ENCODE assay signal across 8 cellular contexts in genomic region chr1:25799758-25800537, GRCh38. TPM values are rescaled to one million over a fixed set of nuclear protein-coding genes. Genes with fewer than 3 reads are reported as not detected.
A peak's percentile ranks its signal among the peaks of the same experiment; 100 is the strongest.
DNase-seq lines count a peak whose midpoint lies in the region; ATAC-seq and TF ChIP-seq lines count a peak whose summit lies in the region.

SELENON (plus strand) TSS chr1:25800193; CDS start chr1:25800231, 38 bp downstream.

- peak within 1 kb of the TSS; percentile 46; the same call in 1 of the 2 replicates for H2AFZ ChIP-seq in OCI-LY3 (ENCODE audit: low read depth, low read length)
- peak within 1 kb of the TSS; percentile 91 for H2AFZ ChIP-seq in osteoblast (ENCODE audit: low read length)

- H3K27me3 ChIP-seq in OCI-LY3 (ENCODE audit: low read depth, low read length) (no peaks in the 10 kb centered on the region), osteoblast (ENCODE audit: insufficient read depth, low read length) (no peaks in the 10 kb centered on the region)

- peak within 1 kb of the TSS; percentile 69 for H3K9ac ChIP-seq in OCI-LY3 (ENCODE audit: low read length)

- H3K4me1 ChIP-seq in OCI-LY3 (ENCODE audit: low read length) (peaks cover 23% of the 10 kb centered on the region), osteoblast (ENCODE audit: insufficient read depth, low read length) (peaks cover 30% of the 10 kb centered on the region)

- H3K36me3 Mint-ChIP-seq in activated naive CD8-positive, alpha-beta T cell treated with anti-CD3 and anti-CD28 coated beads, Interleukin-2, amount 10 ng/mL, durations not matched to agents 7 days and 5 days, result peaks cover 2% of the 10 kb centered on the region

- H3K4me2 ChIP-seq in OCI-LY3 (ENCODE audit: low read length) (peak within 1 kb of the TSS; percentile 90), osteoblast (ENCODE audit: insufficient read depth, low read length) (peak within 1 kb of the TSS; percentile 82)

- H3K36me3 ChIP-seq in OCI-LY3 (replicated peaks; ENCODE audit: low read depth, low read length), result no peaks in the 10 kb centered on the region
- H3K36me3 ChIP-seq in osteoblast (ENCODE audit: insufficient read depth, low read length), result peaks cover 7% of the 10 kb centered on the region

- H3K27ac ChIP-seq in OCI-LY3 (ENCODE audit: low read length) (no peak within 1 kb of the TSS), osteoblast (ENCODE audit: low read depth, low read length) (peak within 1 kb of the TSS; percentile 23)

- TF ChIP-seq CTCF in OCI-LY3 (IDR thresholded peaks at IDR 0.05; ENCODE audit: low read depth, low read length) (no peak), osteoblast (IDR thresholded peaks at IDR 0.05; ENCODE audit: extremely low read depth, low read depth, low read length) (no peak)

- H3K4me3 ChIP-seq in OCI-LY3 (ENCODE audit: low read length) (peak within 1 kb of the TSS; percentile 83), osteoblast (ENCODE audit: insufficient read depth, low read length) (peak within 1 kb of the TSS; percentile 79)

- no peaks in the 10 kb centered on the region for H4K20me1 ChIP-seq in OCI-LY3 (ENCODE audit: insufficient read depth, low read length)
- H4K20me1 ChIP-seq in osteoblast (ENCODE audit: insufficient read depth, low read length), result peaks cover 7% of the 10 kb centered on the region

- no peaks in the 10 kb centered on the region for H3K79me2 ChIP-seq in OCI-LY3 (ENCODE audit: low read length)
- H3K79me2 ChIP-seq in osteoblast (ENCODE audit: insufficient read depth, low read length), result peaks cover 32% of the 10 kb centered on the region

- peak within 1 kb of the TSS; percentile 43 for H3K27ac Mint-ChIP-seq in activated naive CD8-positive, alpha-beta T cell treated with anti-CD3 and anti-CD28 coated beads, Interleukin-2, amount 10 ng/mL, durations not matched to agents 7 days and 5 days

- peak; percentile 59 for DNase-seq in stimulated activated CD4-positive, alpha-beta T cell treated with anti-CD3 and anti-CD28 coated beads, Interleukin-15, amount 100 ng/mL, for 24 hours
- no peak for DNase-seq in stimulated activated CD4-positive, alpha-beta T cell treated with anti-CD3 and anti-CD28 coated beads, Interleukin-1b, Interleukin-23, amount 100 ng/mL, for 48 hours
- DNase-seq in activated naive CD8-positive, alpha-beta T cell treated with anti-CD3 and anti-CD28 coated beads, Interleukin-2, amount 10 ng/mL, durations not matched to agents 7 days and 5 days, result peak; percentile 61
- DNase-seq in cardiac septum (ENCODE audit: low spot score), result peak; percentile 84
- DNase-seq in osteoblast (ENCODE audit: insufficient read length, low spot score, missing footprints), result peak; percentile 98
- no peak for DNase-seq in NCI-H446 treated with DMSO at 0.1 percent for 48 hours (lab: John Stamatoyannopoulos, UW)

- peak; percentile 41 for ATAC-seq in activated naive CD8-positive, alpha-beta T cell treated with anti-CD3 and anti-CD28 coated beads, Interleukin-2, amount 10 ng/mL, durations not matched to agents 7 days and 5 days (ENCODE audit: low read depth)
- no peak for ATAC-seq in GM19452 (IDR thresholded peaks at IDR 0.05; ENCODE audit: unreplicated experiment)

- H3K27me3 Mint-ChIP-seq in activated naive CD8-positive, alpha-beta T cell treated with anti-CD3 and anti-CD28 coated beads, Interleukin-2, amount 10 ng/mL, durations not matched to agents 7 days and 5 days, result no peaks in the 10 kb centered on the region

- intact Hi-C loops in cardiac septum (cut with DNase I), result loop anchor here (2.0 to 5.0 kb wide), 4 partner anchors 103 to 553 kb away; partner anchors contain the start of genes LDLRAP1, MAN1C1 and RSRP1

- H3K9me3 ChIP-seq in OCI-LY3 (ENCODE audit: insufficient read depth, low read length), result no peaks in the 10 kb centered on the region
- H3K9me3 ChIP-seq in osteoblast (ENCODE audit: low read depth, low read length), result no peaks in the 10 kb centered on the region

- H3K9me3 Mint-ChIP-seq in activated naive CD8-positive, alpha-beta T cell treated with anti-CD3 and anti-CD28 coated beads, Interleukin-2, amount 10 ng/mL, durations not matched to agents 7 days and 5 days, result no peaks in the 10 kb centered on the region

- peaks cover 34% of the 10 kb centered on the region for H3K4me1 Mint-ChIP-seq in activated naive CD8-positive, alpha-beta T cell treated with anti-CD3 and anti-CD28 coated beads, Interleukin-2, amount 10 ng/mL, durations not matched to agents 7 days and 5 days

- POLR2A ChIA-PET in activated naive CD8-positive, alpha-beta T cell treated with anti-CD3 and anti-CD28 coated beads, Interleukin-2, amount 10 ng/mL, durations not matched to agents 7 days and 5 days (lab: Charles Lee), result interaction anchor here (1.7 kb wide), 1 partner anchor 20 kb away, joined by 13 read pairs; the partner anchor contains the start of gene MTFR1L

- peak within 1 kb of the TSS; percentile 84 for H3K4me3 Mint-ChIP-seq in activated naive CD8-positive, alpha-beta T cell treated with anti-CD3 and anti-CD28 coated beads, Interleukin-2, amount 10 ng/mL, durations not matched to agents 7 days and 5 days

RNA-seq across cellular contexts. Expression of gene SELENON, which starts in this region (rescaled TPM):
- total RNA-seq in activated naive CD8-positive, alpha-beta T cell treated with anti-CD3 and anti-CD28 coated beads, Interleukin-2, amount 10 ng/mL, durations not matched to agents 7 days and 5 days, result 10 to 100 TPM; 10.3 to 11.4 TPM
- total RNA-seq in cardiac septum, result 53.0 TPM
- total RNA-seq in osteoblast, result 33.7 and 45.1 TPM in 2 replicates

Comparison
In these comparisons a context has a peak if more than half of its experiments do, and no peak if none do; other contexts are left out.
1. DNase-seq: peak in stimulated activated CD4-positive, alpha-beta T cell treated with anti-CD3 and anti-CD28 coated beads, Interleukin-15, amount 100 ng/mL, for 24 hours (single experiment), activated naive CD8-positive, alpha-beta T cell treated with anti-CD3 and anti-CD28 coated beads, Interleukin-2, amount 10 ng/mL, durations not matched to agents 7 days and 5 days (single experiment), cardiac septum (single experiment) and osteoblast (single experiment); none in stimulated activated CD4-positive, alpha-beta T cell treated with anti-CD3 and anti-CD28 coated beads, Interleukin-1b, Interleukin-23, amount 100 ng/mL, for 48 hours (single experiment) and NCI-H446 treated with DMSO at 0.1 percent for 48 hours (single experiment).